ENCODE assay signal across 1 cellular context in the genomic region with DNA sequence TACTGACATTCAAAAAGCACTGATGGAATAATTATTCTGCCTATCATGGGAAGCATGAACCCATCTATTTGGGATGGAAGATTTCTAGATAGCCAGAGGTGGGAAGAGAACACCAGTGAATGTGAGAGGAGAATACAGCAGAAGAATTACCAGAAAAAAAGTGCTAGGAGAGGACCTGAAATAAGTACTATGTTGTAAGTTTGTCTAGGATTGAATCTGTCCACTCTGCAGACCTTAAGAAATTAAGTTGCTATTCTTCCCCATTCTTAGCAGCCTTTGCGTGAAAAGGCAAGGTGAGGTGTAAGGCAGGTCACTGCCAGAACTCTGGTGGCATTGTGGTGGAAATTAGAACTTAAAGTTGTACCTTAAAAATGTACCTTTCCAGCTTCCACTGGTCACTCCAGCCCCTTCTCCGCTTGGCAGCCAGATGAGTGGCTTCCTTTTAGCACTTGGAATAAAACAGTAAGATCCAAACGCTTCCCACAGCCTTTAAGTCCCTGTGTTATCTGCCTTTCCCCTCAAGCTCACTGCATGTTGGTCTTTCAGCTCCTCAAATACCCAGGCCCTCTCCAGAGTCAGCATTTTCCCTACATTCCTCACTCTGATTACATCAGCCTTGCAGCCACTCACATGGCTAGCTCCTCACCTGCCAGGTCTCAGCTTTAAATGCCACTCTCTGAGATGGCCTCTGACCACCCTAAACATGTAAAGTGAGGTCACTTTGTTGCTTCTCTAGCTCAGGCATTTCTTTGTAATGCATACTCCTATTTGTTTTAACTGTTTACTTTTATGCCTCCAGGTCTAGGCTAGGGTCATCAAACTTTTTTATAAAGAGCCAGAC.
A peak's percentile ranks its signal among the peaks of the same experiment; 100 is the strongest.
TF ChIP-seq lines count a peak whose summit lies in the region.

No MANE protein-coding gene starts in this region.

TF ChIP-seq in HepG2, 621 proteins besides CTCF, POLR2A, EP300 and RAD21 (continued from another document):
- 0 out of 2 replicates have a peak, but pooled peaks have one; percentile 18 for TF ChIP-seq SALL1 (CRISPR knock-in tag; IDR thresholded peaks at IDR 0.05)
- TF ChIP-seq KLF16 (CRISPR knock-in tag; IDR thresholded peaks at IDR 0.05) = peak in 1 of 2 experiments; percentile 64; a peak in 1 of 4 replicates
- no peak for TF ChIP-seq ZC3H13 (CRISPR knock-in tag; IDR thresholded peaks at IDR 0.05)
- 0 out of 4 replicates have a peak, but pooled peaks of 1 of the 2 experiments have one; percentile 29 for TF ChIP-seq MAFK (conservative IDR thresholded peaks at IDR 0.05 in 1 of 2, IDR thresholded peaks at IDR 0.05 in 1 of 2; ENCODE audit: low read length in 2 of 2)
- 0 out of 2 replicates have a peak, but pooled peaks have one; percentile 23 for TF ChIP-seq TGIF2 (CRISPR knock-in tag; IDR thresholded peaks at IDR 0.05)
- TF ChIP-seq MED1 (CRISPR knock-in tag; IDR thresholded peaks at IDR 0.05) = no peak
- TF ChIP-seq HNF4G (IDR thresholded peaks at IDR 0.05; ENCODE audit: borderline replicate concordance, low read depth, low read length) = no peak
- no peak for TF ChIP-seq HNF4G (CRISPR knock-in tag; IDR thresholded peaks at IDR 0.05; ENCODE audit: borderline replicate concordance, low read depth)
- TF ChIP-seq ZGPAT (CRISPR knock-in tag; IDR thresholded peaks at IDR 0.05) = 0 out of 2 replicates have a peak, but pooled peaks have one; percentile 45
- TF ChIP-seq CEBPG (CRISPR knock-in tag; IDR thresholded peaks at IDR 0.05) = peak; percentile 73
- no peak for TF ChIP-seq ZNF383 (CRISPR knock-in tag; IDR thresholded peaks at IDR 0.05; ENCODE audit: borderline replicate concordance)
- TF ChIP-seq, protein P1, sequence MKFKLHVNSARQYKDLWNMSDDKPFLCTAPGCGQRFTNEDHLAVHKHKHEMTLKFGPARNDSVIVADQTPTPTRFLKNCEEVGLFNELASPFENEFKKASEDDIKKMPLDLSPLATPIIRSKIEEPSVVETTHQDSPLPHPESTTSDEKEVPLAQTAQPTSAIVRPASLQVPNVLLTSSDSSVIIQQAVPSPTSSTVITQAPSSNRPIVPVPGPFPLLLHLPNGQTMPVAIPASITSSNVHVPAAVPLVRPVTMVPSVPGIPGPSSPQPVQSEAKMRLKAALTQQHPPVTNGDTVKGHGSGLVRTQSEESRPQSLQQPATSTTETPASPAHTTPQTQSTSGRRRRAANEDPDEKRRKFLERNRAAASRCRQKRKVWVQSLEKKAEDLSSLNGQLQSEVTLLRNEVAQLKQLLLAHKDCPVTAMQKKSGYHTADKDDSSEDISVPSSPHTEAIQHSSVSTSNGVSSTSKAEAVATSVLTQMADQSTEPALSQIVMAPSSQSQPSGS (CRISPR knock-in tag; IDR thresholded peaks at IDR 0.05) = 0 out of 2 replicates have a peak, but pooled peaks have one; percentile 34
- 0 out of 2 replicates have a peak, but pooled peaks have one; percentile 30 for TF ChIP-seq NR2C2 (CRISPR knock-in tag; IDR thresholded peaks at IDR 0.05; ENCODE audit: borderline replicate concordance)
- TF ChIP-seq ZNF350 (CRISPR knock-in tag; IDR thresholded peaks at IDR 0.05; ENCODE audit: borderline replicate concordance, low read depth) = no peak
- TF ChIP-seq, protein P2, sequence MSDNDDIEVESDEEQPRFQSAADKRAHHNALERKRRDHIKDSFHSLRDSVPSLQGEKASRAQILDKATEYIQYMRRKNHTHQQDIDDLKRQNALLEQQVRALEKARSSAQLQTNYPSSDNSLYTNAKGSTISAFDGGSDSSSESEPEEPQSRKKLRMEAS (IDR thresholded peaks at IDR 0.05) = peak; percentile 36; the same call in 1 of the 2 replicates
- no peak for TF ChIP-seq THRA (CRISPR knock-in tag; IDR thresholded peaks at IDR 0.05; ENCODE audit: borderline replicate concordance)
- TF ChIP-seq MAFF (IDR thresholded peaks at IDR 0.05; ENCODE audit: low read depth, low read length) = peak; percentile 31; the same call in 1 of the 2 replicates
- TF ChIP-seq RBFOX2 (IDR thresholded peaks at IDR 0.05; ENCODE audit: low read depth, low read length) = peak; percentile 39; the same call in 1 of the 2 replicates
- TF ChIP-seq, protein P3, sequence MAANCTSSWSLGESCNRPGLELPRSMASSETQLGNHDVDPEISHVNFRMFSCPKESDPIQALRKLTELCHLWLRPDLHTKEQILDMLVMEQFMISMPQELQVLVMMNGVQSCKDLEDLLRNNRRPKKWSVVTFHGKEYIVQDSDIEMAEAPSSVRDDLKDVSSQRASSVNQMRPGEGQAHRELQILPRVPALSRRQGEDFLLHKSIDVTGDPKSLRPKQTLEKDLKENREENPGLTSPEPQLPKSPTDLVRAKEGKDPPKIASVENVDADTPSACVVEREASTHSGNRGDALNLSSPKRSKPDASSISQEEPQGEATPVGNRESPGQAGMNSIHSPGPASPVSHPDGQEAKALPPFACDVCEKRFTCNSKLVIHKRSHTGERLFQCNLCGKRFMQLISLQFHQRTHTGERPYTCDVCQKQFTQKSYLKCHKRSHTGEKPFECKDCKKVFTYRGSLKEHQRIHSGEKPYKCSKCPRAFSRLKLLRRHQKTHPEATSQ (CRISPR knock-in tag; IDR thresholded peaks at IDR 0.05; ENCODE audit: borderline replicate concordance) = 0 out of 2 replicates have a peak, but pooled peaks have one; percentile 30
- no peak for TF ChIP-seq TBX2 (CRISPR knock-in tag; IDR thresholded peaks at IDR 0.05; ENCODE audit: borderline replicate concordance)
- TF ChIP-seq ZNF878 (CRISPR knock-in tag; IDR thresholded peaks at IDR 0.05) = 0 out of 2 replicates have a peak, but pooled peaks have one; percentile 48
- no peak for TF ChIP-seq MBNL3 (CRISPR knock-in tag; conservative IDR thresholded peaks at IDR 0.05)
- 0 out of 2 replicates have a peak, but pooled peaks have one; percentile 17 for TF ChIP-seq IRF2 (CRISPR knock-in tag; IDR thresholded peaks at IDR 0.05)
- TF ChIP-seq BCL6 (CRISPR knock-in tag; IDR thresholded peaks at IDR 0.05) = peak; percentile 18; the same call in 1 of the 2 replicates
- no peak for TF ChIP-seq ZNF724P (CRISPR knock-in tag; IDR thresholded peaks at IDR 0.05; ENCODE audit: borderline replicate concordance)
- no peak for TF ChIP-seq STAG1 (CRISPR knock-in tag; IDR thresholded peaks at IDR 0.05)
